ENCODE assay signal across 8 cellular contexts in genomic region chr10:128035557-128035973, GRCh38.
DNase-seq lines count a peak whose midpoint lies in the region; ATAC-seq and TF ChIP-seq lines count a peak whose summit lies in the region.

No MANE protein-coding gene starts in this region.

- CTCF ChIA-PET in activated CD4-positive, alpha-beta T cell treated with anti-CD3 and anti-CD28 coated beads, Interleukin-2, amount 10 ng/mL, durations not matched to agents 7 days and 5 days (lab: Charles Lee), result interaction anchor here (0.6 to 3.7 kb wide), 25 partner anchors 9 to 143 kb away, joined by 3 to 51 read pairs (median 4); partner anchors contain the start of gene PTPRE

- H3K4me1 Mint-ChIP-seq in activated CD4-positive, alpha-beta T cell treated with anti-CD3 and anti-CD28 coated beads, Interleukin-2, amount 10 ng/mL, durations not matched to agents 7 days and 5 days, result no peaks in the 10 kb centered on the region
- peaks cover 2 to 11% (median 3%) of the 10 kb centered on the region in 4 donors for H3K4me1 Mint-ChIP-seq in naive thymus-derived CD8-positive, alpha-beta T cell

- no peak overlapping the region for H3K4me3 Mint-ChIP-seq in activated CD4-positive, alpha-beta T cell treated with anti-CD3 and anti-CD28 coated beads, Interleukin-2, amount 10 ng/mL, durations not matched to agents 7 days and 5 days
- no peak overlapping the region for H3K4me3 Mint-ChIP-seq in naive thymus-derived CD8-positive, alpha-beta T cell

- no peak overlapping the region for H3K27ac ChIP-seq in upper lobe of left lung

- DNase-seq in NOMO-1 treated with DMSO at 0.1 percent for 48 hours (lab: John Stamatoyannopoulos, UW; ENCODE audit: unreplicated experiment) (peak; percentile 16), NOMO-1 (lab: John Stamatoyannopoulos, UW; ENCODE audit: unreplicated experiment in 2 of 2) (no peak), HT1080 (ENCODE audit: low read depth) (peak; percentile 37), upper lobe of left lung (peak in 1 of 2 donors; percentile 61), NCI-H1694 (lab: John Stamatoyannopoulos, UW) (no peak)
- DNase-seq in activated CD4-positive, alpha-beta T cell treated with anti-CD3 and anti-CD28 coated beads, Interleukin-2, amount 10 ng/mL, durations not matched to agents 7 days and 5 days, result peak; percentile 62
- DNase-seq in effector CD8-positive, alpha-beta T cell (lab: John Stamatoyannopoulos, UW), result peak; percentile 47
- DNase-seq in naive thymus-derived CD8-positive, alpha-beta T cell, result peak; percentile 17 to 74 (median 54)

- H3K27ac Mint-ChIP-seq in activated CD4-positive, alpha-beta T cell treated with anti-CD3 and anti-CD28 coated beads, Interleukin-2, amount 10 ng/mL, durations not matched to agents 7 days and 5 days, result no peak overlapping the region
- H3K27ac Mint-ChIP-seq in naive thymus-derived CD8-positive, alpha-beta T cell, result no peak overlapping the region

- TF ChIP-seq EP300 in upper lobe of left lung (IDR thresholded peaks at IDR 0.05), result no peak

- H3K4me3 ChIP-seq in upper lobe of left lung, result no peak overlapping the region

- H3K4me1 ChIP-seq in upper lobe of left lung, result no peaks in the 10 kb centered on the region

- no peak for TF ChIP-seq POLR2A in upper lobe of left lung (IDR thresholded peaks at IDR 0.05)

- H3K27me3 ChIP-seq in upper lobe of left lung, result no peaks in the 10 kb centered on the region

- peak; percentile 57 to 71 for ATAC-seq in naive thymus-derived CD8-positive, alpha-beta T cell
- ATAC-seq in upper lobe of left lung (ENCODE audit: low FRiP score in 2 of 2), result peak; percentile 69 to 89

- WGBS in upper lobe of left lung, 2 donors, result 72 to 100% methylated on average over 3 to 5 of the region's 5 CpGs

- no peaks in the 10 kb centered on the region for H3K9me3 ChIP-seq in upper lobe of left lung

- POLR2A ChIA-PET in activated CD4-positive, alpha-beta T cell treated with anti-CD3 and anti-CD28 coated beads, Interleukin-2, amount 10 ng/mL, durations not matched to agents 7 days and 5 days (lab: Charles Lee), result no interaction called here
- POLR2A ChIA-PET in naive thymus-derived CD8-positive, alpha-beta T cell (lab: Charles Lee), result interaction anchor here (1.3 to 2.3 kb wide), 3 partner anchors 13 to 34 kb away, joined by 3 to 9 read pairs (median 7); no protein-coding TSS in a partner anchor

- H3K9me3 Mint-ChIP-seq in activated CD4-positive, alpha-beta T cell treated with anti-CD3 and anti-CD28 coated beads, Interleukin-2, amount 10 ng/mL, durations not matched to agents 7 days and 5 days, result no peaks in the 10 kb centered on the region
- H3K9me3 Mint-ChIP-seq in naive thymus-derived CD8-positive, alpha-beta T cell, result no peaks in the 10 kb centered on the region

- peaks cover 2% of the 10 kb centered on the region for H3K27me3 Mint-ChIP-seq in activated CD4-positive, alpha-beta T cell treated with anti-CD3 and anti-CD28 coated beads, Interleukin-2, amount 10 ng/mL, durations not matched to agents 7 days and 5 days
- H3K27me3 Mint-ChIP-seq in naive thymus-derived CD8-positive, alpha-beta T cell, result no peaks in the 10 kb centered on the region

- no peaks in the 10 kb centered on the region for H3K36me3 ChIP-seq in upper lobe of left lung

- TF ChIP-seq CTCF in upper lobe of left lung (IDR thresholded peaks at IDR 0.05), result peak; percentile 74 to 78 (median 76)

- no peaks in the 10 kb centered on the region for H3K36me3 Mint-ChIP-seq in activated CD4-positive, alpha-beta T cell treated with anti-CD3 and anti-CD28 coated beads, Interleukin-2, amount 10 ng/mL, durations not matched to agents 7 days and 5 days (ENCODE audit: low read depth)
- no peaks in the 10 kb centered on the region for H3K36me3 Mint-ChIP-seq in naive thymus-derived CD8-positive, alpha-beta T cell

Comparison
In these comparisons a context has a peak if more than half of its experiments do, and no peak if none do; other contexts are left out.
1. DNase-seq: peak in NOMO-1 treated with DMSO at 0.1 percent for 48 hours (single experiment), HT1080 (single experiment), activated CD4-positive, alpha-beta T cell treated with anti-CD3 and anti-CD28 coated beads, Interleukin-2, amount 10 ng/mL, durations not matched to agents 7 days and 5 days (single experiment), effector CD8-positive, alpha-beta T cell (single experiment) and naive thymus-derived CD8-positive, alpha-beta T cell (10 of 10); none in NOMO-1 (0 of 2) and NCI-H1694 (single experiment).